Comparison of ENCODE assay signal across 13 cellular contexts in genomic region chr6:19723533-19723932, GRCh38.
DNase-seq lines count a peak whose midpoint lies in the region; TF ChIP-seq lines count a peak whose summit lies in the region.
"Had no signal": no experiment of that assay in that cellular context is flagged by ENCODE, and none has a peak within 500 bp of the region (broad histone marks: within the 10 kb centered on the region; RNA-seq: fewer than 3 reads in every experiment).

No MANE protein-coding gene starts in this region.

- H3K4me3 ChIP-seq in fibroblast of mammary gland (ENCODE audit: control insufficient read depth, low read depth, low read length), result no peak overlapping the region
- H3K4me3 ChIP-seq: gastrocnemius medialis had no signal

- DNase-seq in GM03348 (ENCODE audit: low spot score) (peak; percentile 67), RPMI7951 (ENCODE audit: low read depth) (peak; percentile 2), fibroblast of mammary gland (ENCODE audit: low read depth) (peak; percentile 94), stromal cell of bone marrow (ENCODE audit: low read depth) (peak; percentile 85), NCI-H524 (lab: John Stamatoyannopoulos, UW) (no peak), retina (no peak), amygdala (lab: John Stamatoyannopoulos, UW) (no peak)
- DNase-seq: activated CD4-positive, alpha-beta T cell treated with anti-CD3 and anti-CD28 coated beads for 36 hours; DMS79; gastrocnemius medialis; kidney; naive thymus-derived CD8-positive, alpha-beta T cell; NCI-H2081 had no signal

- TF ChIP-seq CTCF in fibroblast of mammary gland (conservative IDR thresholded peaks at IDR 0.05; ENCODE audit: control insufficient read depth, insufficient read depth, low read depth, low read length), result no peak

Comparison
In these comparisons a context has a peak if more than half of its experiments do, and no peak if none do; other contexts are left out.
1. DNase-seq: peak in GM03348 (single experiment), RPMI7951 (single experiment), fibroblast of mammary gland (single experiment) and stromal cell of bone marrow (single experiment); none in NCI-H524 (0 of 2), retina (single experiment) and amygdala (0 of 56).